13 cellular contexts compared by ENCODE assay signal in genomic region chr20:13212750-13213149, GRCh38.
DNase-seq lines count a peak whose midpoint lies in the region; ATAC-seq and TF ChIP-seq lines count a peak whose summit lies in the region.
"Had no signal": no experiment of that assay in that cellular context is flagged by ENCODE, and none has a peak within 500 bp of the region (broad histone marks: within the 10 kb centered on the region; RNA-seq: fewer than 3 reads in every experiment).

No MANE protein-coding gene starts in this region.

- H4K20me1 ChIP-seq in DND-41 (ENCODE audit: insufficient read depth, low read length), result no peaks in the 10 kb centered on the region

- POLR2A ChIA-PET in AG04449 (lab: Yijun Ruan, JAX), result no interaction called here

- peaks cover 43% of the 10 kb centered on the region for H3K4me1 ChIP-seq in DND-41 (ENCODE audit: insufficient read depth, low read length)

- H3K79me2 ChIP-seq in DND-41 (ENCODE audit: insufficient read depth, low read length), result no peaks in the 10 kb centered on the region

- no peaks in the 10 kb centered on the region for H3K9me3 ChIP-seq in DND-41 (ENCODE audit: insufficient read depth, low read length, severe bottlenecking)

- H3K4me2 ChIP-seq in DND-41 (ENCODE audit: insufficient read depth, low read length), result peak overlapping the region; percentile 14; the same call in 1 of the 2 replicates

- H3K4me3 ChIP-seq in AG04449 (ENCODE audit: low read depth, low read length) (no peak overlapping the region), DND-41 (ENCODE audit: low read depth in 1 of 2, low read length in 2 of 2) (no peak overlapping the region), fibroblast of mammary gland (ENCODE audit: control insufficient read depth, low read depth, low read length) (no peak overlapping the region)

- no peak overlapping the region for H2AFZ ChIP-seq in DND-41 (ENCODE audit: low read depth, low read length)

- peak; percentile 93 for ATAC-seq in DND-41 (ENCODE audit: insufficient read depth, low read depth)
- peak; percentile 80 for ATAC-seq in HG03565 (IDR thresholded peaks at IDR 0.05; ENCODE audit: unreplicated experiment)
- ATAC-seq in GM19023 (IDR thresholded peaks at IDR 0.05; ENCODE audit: unreplicated experiment), result no peak
- ATAC-seq in HG02981 (IDR thresholded peaks at IDR 0.05; ENCODE audit: unreplicated experiment), result no peak
- ATAC-seq: naive thymus-derived CD8-positive, alpha-beta T cell had no signal

- TF ChIP-seq CTCF in AG04449 (IDR thresholded peaks at IDR 0.05; ENCODE audit: insufficient read depth, low read length, missing control alignments) (no peak), DND-41 (IDR thresholded peaks at IDR 0.05; ENCODE audit: borderline replicate concordance, extremely low read depth, low read length, poor library complexity, severe bottlenecking) (no peak), fibroblast of mammary gland (conservative IDR thresholded peaks at IDR 0.05; ENCODE audit: control insufficient read depth, insufficient read depth, low read depth, low read length) (no peak)

- H3K27ac ChIP-seq in DND-41 (ENCODE audit: low read length), result peak overlapping the region; percentile 28; the same call in 1 of the 2 replicates

- H3K36me3 ChIP-seq in DND-41 (ENCODE audit: insufficient read depth, low read length), result no peaks in the 10 kb centered on the region

- CTCF ChIA-PET in AG04449 (lab: Yijun Ruan, JAX), result no interaction called here

- no peak overlapping the region for H3K9ac ChIP-seq in DND-41 (ENCODE audit: low read depth, low read length)

- no peaks in the 10 kb centered on the region for H3K27me3 ChIP-seq in DND-41 (ENCODE audit: insufficient read depth, low read length, poor library complexity)

- DNase-seq in AG04449 (ENCODE audit: low read depth, low spot score), result peak; percentile 19
- DNase-seq in DND-41, result peak; percentile 72
- peak; percentile 78 for DNase-seq in fibroblast of mammary gland (ENCODE audit: low read depth)
- DNase-seq in stimulated activated CD8-positive, alpha-beta memory T cell treated with anti-CD3 and anti-CD28 coated beads, Interleukin-4, amount 100 ng/mL, for 48 hours, result no peak
- DNase-seq in stimulated activated CD4-positive, alpha-beta T cell treated with anti-CD3 and anti-CD28 coated beads, Interleukin-4, amount 100 ng/mL, for 4 hours, result no peak
- DNase-seq: CD4-positive, alpha-beta T cell; KBM-7; naive thymus-derived CD8-positive, alpha-beta T cell; NCI-H187 treated with DMSO at 0.1 percent for 48 hours; T1000 had no signal

Comparison
In these comparisons a context has a peak if more than half of its experiments do, and no peak if none do; other contexts are left out.
1. DNase-seq: peak in AG04449 (single experiment), DND-41 (single experiment) and fibroblast of mammary gland (single experiment); none in stimulated activated CD8-positive, alpha-beta memory T cell treated with anti-CD3 and anti-CD28 coated beads, Interleukin-4, amount 100 ng/mL, for 48 hours (single experiment) and stimulated activated CD4-positive, alpha-beta T cell treated with anti-CD3 and anti-CD28 coated beads, Interleukin-4, amount 100 ng/mL, for 4 hours (0 of 2).
2. ATAC-seq: peak in DND-41 (single experiment) and HG03565 (single experiment); none in GM19023 (single experiment) and HG02981 (single experiment).